Comparison of ENCODE assay signal across 14 cellular contexts in genomic region chr9:102113191-102113590, GRCh38.
A peak's percentile ranks its signal among the peaks of the same experiment; 100 is the strongest.
DNase-seq lines count a peak whose midpoint lies in the region; TF ChIP-seq lines count a peak whose summit lies in the region.
"Had no signal": no experiment of that assay in that cellular context is flagged by ENCODE, and none has a peak within 500 bp of the region (broad histone marks: within the 10 kb centered on the region; RNA-seq: fewer than 3 reads in every experiment).

No MANE protein-coding gene starts in this region.

- no peak overlapping the region for H3K4me3 ChIP-seq in fibroblast of villous mesenchyme (ENCODE audit: low read depth, low read length)
- H3K4me3 ChIP-seq: GM12878, GM23338 had no signal

- no peak for TF ChIP-seq CTCF in fibroblast of villous mesenchyme (IDR thresholded peaks at IDR 0.05; ENCODE audit: insufficient read depth, low read depth, low read length)

- DNase-seq in ELR (ENCODE audit: low read depth) (peak; percentile 46), RKO (ENCODE audit: low spot score) (peak; percentile 14), fibroblast of villous mesenchyme (ENCODE audit: low read depth) (peak; percentile 0), stromal cell of bone marrow (ENCODE audit: low read depth) (peak; percentile 30), NCI-H146 treated with DMSO at 0.1 percent for 48 hours (lab: John Stamatoyannopoulos, UW; ENCODE audit: unreplicated experiment) (no peak), foreskin melanocyte (no peak)
- no peak for DNase-seq in activated naive CD4-positive, alpha-beta T cell treated with anti-CD3 and anti-CD28 coated beads, Interleukin-2, amount 50 U/mL, for 16 hours
- DNase-seq: C1 segment of cervical spinal cord; Calu3; CD4-positive, alpha-beta T cell; DMS 273 treated with DMSO at 0.1 percent for 48 hours; H9 had no signal

Comparison
In these comparisons a context has a peak if more than half of its experiments do, and no peak if none do; other contexts are left out.
1. DNase-seq: peak in ELR (single experiment), RKO (single experiment), fibroblast of villous mesenchyme (single experiment) and stromal cell of bone marrow (single experiment); none in NCI-H146 treated with DMSO at 0.1 percent for 48 hours (single experiment), foreskin melanocyte (single experiment) and activated naive CD4-positive, alpha-beta T cell treated with anti-CD3 and anti-CD28 coated beads, Interleukin-2, amount 50 U/mL, for 16 hours (single experiment).